19 cellular contexts compared by ENCODE assay signal in genomic region chr9:93587284-93587650, GRCh38.
"Had no signal": no experiment of that assay in that cellular context is flagged by ENCODE, and none has a peak within 500 bp of the region (broad histone marks: within the 10 kb centered on the region; RNA-seq: fewer than 3 reads in every experiment).

No MANE protein-coding gene starts in this region.

- DNase-seq: activated CD4-positive, alpha-beta T cell treated with anti-CD3 and anti-CD28 coated beads for 36 hours; activated CD4-positive, alpha-beta T cell treated with anti-CD3 and anti-CD28 coated beads, Interleukin-2, amount 50 U/mL, for 48 hours; activated naive CD4-positive, alpha-beta T cell treated with anti-CD3 and anti-CD28 coated beads, Interleukin-2, amount 50 U/mL, for 16 hours; activated T-cell treated with anti-CD3 and anti-CD28 coated beads, Interleukin-2, amount 50 U/mL, for 48 hours; effector CD8-positive, alpha-beta T cell; foreskin fibroblast; lower lobe of right lung; natural killer cell; sigmoid colon; stimulated activated CD4-positive, alpha-beta T cell treated with anti-CD3 and anti-CD28 coated beads, Interleukin-4, amount 100 ng/mL, for 4 hours; stimulated activated naive B cell treated with anti-CD40 and anti-IgM and Interleukin-4, amounts not matched to agents 10 μg/mL and 1 μg/mL and 100 μg/mL, for 72 hours; uterus had no signal

- H3K27me3 Mint-ChIP-seq: activated CD4-positive, alpha-beta T cell treated with anti-CD3 and anti-CD28 coated beads for 36 hours; dendritic cell treated with granulocyte-macrophage colony-stimulating factor and Interleukin-4, amounts not matched to agents 40 ng/mL and 50 ng/mL, for 4 days; stimulated activated naive B cell treated with anti-CD40 and anti-IgM and Interleukin-4, amounts not matched to agents 10 μg/mL and 1 μg/mL and 100 μg/mL, for 72 hours had no signal

- H3K36me3 ChIP-seq: ascending aorta, lower lobe of right lung, neutrophil, sigmoid colon, tibial nerve, uterus had no signal

- H3K4me3 Mint-ChIP-seq: activated CD4-positive, alpha-beta T cell treated with anti-CD3 and anti-CD28 coated beads for 36 hours; dendritic cell treated with granulocyte-macrophage colony-stimulating factor and Interleukin-4, amounts not matched to agents 40 ng/mL and 50 ng/mL, for 4 days; natural killer cell; stimulated activated naive B cell treated with anti-CD40 and anti-IgM and Interleukin-4, amounts not matched to agents 10 μg/mL and 1 μg/mL and 100 μg/mL, for 72 hours; T-helper 2 cell treated with Interferon-gamma antibody and Interleukin-4, amounts not matched to agents 5 μg/mL and 100 μg/mL, for 36 hours had no signal

- H3K36me3 Mint-ChIP-seq: natural killer cell had no signal

- H3K4me2 ChIP-seq: hepatocyte had no signal

- H3K9ac ChIP-seq: parathyroid adenoma had no signal

- H3K9me3 Mint-ChIP-seq: natural killer cell had no signal

- H3K27me3 ChIP-seq: ascending aorta, hepatocyte, neutrophil, sigmoid colon, tibial nerve, uterus had no signal

- H3K27ac Mint-ChIP-seq: activated CD4-positive, alpha-beta T cell treated with anti-CD3 and anti-CD28 coated beads for 36 hours; dendritic cell treated with granulocyte-macrophage colony-stimulating factor and Interleukin-4, amounts not matched to agents 40 ng/mL and 50 ng/mL, for 4 days; stimulated activated naive B cell treated with anti-CD40 and anti-IgM and Interleukin-4, amounts not matched to agents 10 μg/mL and 1 μg/mL and 100 μg/mL, for 72 hours; T-helper 2 cell treated with Interferon-gamma antibody and Interleukin-4, amounts not matched to agents 5 μg/mL and 100 μg/mL, for 36 hours had no signal

- H3K9me3 ChIP-seq: ascending aorta, lower lobe of right lung, neutrophil, sigmoid colon, uterus had no signal

- H3K4me3 ChIP-seq: ascending aorta, hepatocyte, lower lobe of right lung, sigmoid colon, tibial nerve, uterus had no signal

- H3K27ac ChIP-seq: ascending aorta, hepatocyte, neutrophil, parathyroid adenoma, sigmoid colon, tibial nerve, uterus had no signal

- ATAC-seq: activated CD4-positive, alpha-beta T cell treated with anti-CD3 and anti-CD28 coated beads for 36 hours; stimulated activated naive B cell treated with anti-CD40 and anti-IgM and Interleukin-4, amounts not matched to agents 10 μg/mL and 1 μg/mL and 100 μg/mL, for 72 hours had no signal
